1 cellular context compared by ENCODE assay signal in the genomic region with DNA sequence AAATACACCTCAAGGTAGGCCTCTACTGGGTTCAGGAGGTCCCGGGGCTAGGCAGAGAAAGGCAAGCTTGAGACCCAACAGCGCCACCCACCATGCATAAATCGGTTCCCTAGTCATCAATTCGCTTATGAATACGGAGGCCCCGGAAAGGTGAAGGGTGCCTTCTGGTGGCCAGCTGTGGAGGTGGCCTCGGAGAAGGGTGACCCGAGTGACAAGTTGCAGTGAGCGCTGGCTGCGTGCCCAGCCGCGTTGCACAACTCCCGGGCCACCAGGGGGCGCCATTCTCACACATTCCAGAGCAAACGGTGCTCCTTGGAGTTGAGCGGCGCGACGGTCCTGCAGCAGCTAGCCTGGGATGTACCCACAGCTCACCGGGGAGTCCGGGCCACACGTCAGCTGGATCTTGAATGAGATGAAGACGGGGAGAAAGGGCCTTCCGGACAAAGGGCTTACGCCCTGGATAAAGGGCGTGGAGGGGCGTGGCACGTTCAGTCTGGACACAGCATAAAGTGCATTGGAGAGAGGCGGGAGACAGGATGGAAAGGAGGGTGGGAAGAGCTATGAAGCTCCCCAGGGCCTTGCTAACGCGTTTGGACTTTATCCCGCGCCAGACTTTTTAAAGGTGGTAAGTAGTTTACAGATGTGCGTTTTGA.
TF ChIP-seq lines count a peak whose summit lies in the region.

No MANE protein-coding gene starts in this region.

TF ChIP-seq in K562, 482 proteins besides CTCF, POLR2A, EP300 and RAD21 (continues in another document):
- TF ChIP-seq NFRKB (IDR thresholded peaks at IDR 0.05; ENCODE audit: low read depth) (no peak), SREBF1 (IDR thresholded peaks at IDR 0.05; ENCODE audit: borderline replicate concordance, low read depth, low read length) (no peak), NCOA4 (IDR thresholded peaks at IDR 0.05; ENCODE audit: partially characterized antibody) (no peak), ZNF75A (CRISPR knock-in tag; IDR thresholded peaks at IDR 0.05) (no peak), ZNF583 (CRISPR knock-in tag; IDR thresholded peaks at IDR 0.05) (no peak), GATAD2B (IDR thresholded peaks at IDR 0.05; ENCODE audit: borderline replicate concordance) (no peak), ZNF253 (CRISPR knock-in tag; conservative IDR thresholded peaks at IDR 0.05) (no peak), LARP7 (IDR thresholded peaks at IDR 0.05) (no peak), FIP1L1 (IDR thresholded peaks at IDR 0.05; ENCODE audit: low read depth, low read length, poor library complexity, severe bottlenecking) (no peak), FOXK1 (CRISPR knock-in tag; IDR thresholded peaks at IDR 0.05; ENCODE audit: borderline replicate concordance) (no peak), MAZ (CRISPR knock-in tag; conservative IDR thresholded peaks at IDR 0.05 in 1 of 2, IDR thresholded peaks at IDR 0.05 in 1 of 2) (peak; percentile 71 to 81), MTA1 (IDR thresholded peaks at IDR 0.05; ENCODE audit: borderline replicate concordance) (peak; percentile 13; the same call in 1 of the 2 replicates), FOXM1 (IDR thresholded peaks at IDR 0.05; ENCODE audit: low read depth) (no peak), FOXM1 (CRISPR knock-in tag; IDR thresholded peaks at IDR 0.05; ENCODE audit: low read depth) (no peak), SRF (CRISPR knock-in tag; IDR thresholded peaks at IDR 0.05) (peak in 1 of 2 experiments; percentile 53; a peak in 1 of 4 replicates), ARHGAP35 (IDR thresholded peaks at IDR 0.05; ENCODE audit: partially characterized antibody) (no peak), ZNF354B (CRISPR knock-in tag; IDR thresholded peaks at IDR 0.05) (no peak), TEAD1 (CRISPR knock-in tag; IDR thresholded peaks at IDR 0.05) (peak; percentile 96 to 100), PTRF (tag; IDR thresholded peaks at IDR 0.05) (no peak), CREBBP (IDR thresholded peaks at IDR 0.05; ENCODE audit: low read depth, low read length) (no peak), MBD2 (IDR thresholded peaks at IDR 0.05; ENCODE audit: borderline replicate concordance, low read depth) (no peak), KAT7 (CRISPR knock-in tag; IDR thresholded peaks at IDR 0.05; ENCODE audit: borderline replicate concordance) (no peak), SLC30A9 (CRISPR knock-in tag; IDR thresholded peaks at IDR 0.05) (no peak), RBM15 (IDR thresholded peaks at IDR 0.05; ENCODE audit: insufficient read depth, low read length) (no peak), ELF4 (CRISPR knock-in tag; IDR thresholded peaks at IDR 0.05) (no peak), ZNF408 (CRISPR knock-in tag; IDR thresholded peaks at IDR 0.05; ENCODE audit: low read depth) (no peak), MXI1 (IDR thresholded peaks at IDR 0.05; ENCODE audit: low read depth, low read length) (no peak), EGR1 (conservative IDR thresholded peaks at IDR 0.05) (no peak), BACH1 (tag; IDR thresholded peaks at IDR 0.05) (no peak), ATF1 (CRISPR knock-in tag; IDR thresholded peaks at IDR 0.05) (no peak), ATF1 (tag; IDR thresholded peaks at IDR 0.05) (peak; percentile 79), SRSF7 (optimal IDR thresholded peaks at IDR 0.05; ENCODE audit: low read depth, low read length) (no peak), FOS (IDR thresholded peaks at IDR 0.05; ENCODE audit: extremely low read depth, insufficient read length) (no peak), DIDO1 (tag; IDR thresholded peaks at IDR 0.05; ENCODE audit: low read depth) (no peak)
- TF ChIP-seq, protein P1, sequence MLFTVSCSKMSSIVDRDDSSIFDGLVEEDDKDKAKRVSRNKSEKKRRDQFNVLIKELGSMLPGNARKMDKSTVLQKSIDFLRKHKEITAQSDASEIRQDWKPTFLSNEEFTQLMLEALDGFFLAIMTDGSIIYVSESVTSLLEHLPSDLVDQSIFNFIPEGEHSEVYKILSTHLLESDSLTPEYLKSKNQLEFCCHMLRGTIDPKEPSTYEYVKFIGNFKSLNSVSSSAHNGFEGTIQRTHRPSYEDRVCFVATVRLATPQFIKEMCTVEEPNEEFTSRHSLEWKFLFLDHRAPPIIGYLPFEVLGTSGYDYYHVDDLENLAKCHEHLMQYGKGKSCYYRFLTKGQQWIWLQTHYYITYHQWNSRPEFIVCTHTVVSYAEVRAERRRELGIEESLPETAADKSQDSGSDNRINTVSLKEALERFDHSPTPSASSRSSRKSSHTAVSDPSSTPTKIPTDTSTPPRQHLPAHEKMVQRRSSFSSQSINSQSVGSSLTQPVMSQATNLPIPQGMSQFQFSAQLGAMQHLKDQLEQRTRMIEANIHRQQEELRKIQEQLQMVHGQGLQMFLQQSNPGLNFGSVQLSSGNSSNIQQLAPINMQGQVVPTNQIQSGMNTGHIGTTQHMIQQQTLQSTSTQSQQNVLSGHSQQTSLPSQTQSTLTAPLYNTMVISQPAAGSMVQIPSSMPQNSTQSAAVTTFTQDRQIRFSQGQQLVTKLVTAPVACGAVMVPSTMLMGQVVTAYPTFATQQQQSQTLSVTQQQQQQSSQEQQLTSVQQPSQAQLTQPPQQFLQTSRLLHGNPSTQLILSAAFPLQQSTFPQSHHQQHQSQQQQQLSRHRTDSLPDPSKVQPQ (CRISPR knock-in tag; IDR thresholded peaks at IDR 0.05; ENCODE audit: borderline replicate concordance): no peak
- TF ChIP-seq, protein P2, sequence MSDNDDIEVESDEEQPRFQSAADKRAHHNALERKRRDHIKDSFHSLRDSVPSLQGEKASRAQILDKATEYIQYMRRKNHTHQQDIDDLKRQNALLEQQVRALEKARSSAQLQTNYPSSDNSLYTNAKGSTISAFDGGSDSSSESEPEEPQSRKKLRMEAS (CRISPR knock-in tag; IDR thresholded peaks at IDR 0.05): peak; percentile 78
- TF ChIP-seq, protein P3, sequence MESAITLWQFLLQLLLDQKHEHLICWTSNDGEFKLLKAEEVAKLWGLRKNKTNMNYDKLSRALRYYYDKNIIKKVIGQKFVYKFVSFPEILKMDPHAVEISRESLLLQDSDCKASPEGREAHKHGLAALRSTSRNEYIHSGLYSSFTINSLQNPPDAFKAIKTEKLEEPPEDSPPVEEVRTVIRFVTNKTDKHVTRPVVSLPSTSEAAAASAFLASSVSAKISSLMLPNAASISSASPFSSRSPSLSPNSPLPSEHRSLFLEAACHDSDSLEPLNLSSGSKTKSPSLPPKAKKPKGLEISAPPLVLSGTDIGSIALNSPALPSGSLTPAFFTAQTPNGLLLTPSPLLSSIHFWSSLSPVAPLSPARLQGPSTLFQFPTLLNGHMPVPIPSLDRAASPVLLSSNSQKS (CRISPR knock-in tag; IDR thresholded peaks at IDR 0.05): no peak
- TF ChIP-seq, protein P4, sequence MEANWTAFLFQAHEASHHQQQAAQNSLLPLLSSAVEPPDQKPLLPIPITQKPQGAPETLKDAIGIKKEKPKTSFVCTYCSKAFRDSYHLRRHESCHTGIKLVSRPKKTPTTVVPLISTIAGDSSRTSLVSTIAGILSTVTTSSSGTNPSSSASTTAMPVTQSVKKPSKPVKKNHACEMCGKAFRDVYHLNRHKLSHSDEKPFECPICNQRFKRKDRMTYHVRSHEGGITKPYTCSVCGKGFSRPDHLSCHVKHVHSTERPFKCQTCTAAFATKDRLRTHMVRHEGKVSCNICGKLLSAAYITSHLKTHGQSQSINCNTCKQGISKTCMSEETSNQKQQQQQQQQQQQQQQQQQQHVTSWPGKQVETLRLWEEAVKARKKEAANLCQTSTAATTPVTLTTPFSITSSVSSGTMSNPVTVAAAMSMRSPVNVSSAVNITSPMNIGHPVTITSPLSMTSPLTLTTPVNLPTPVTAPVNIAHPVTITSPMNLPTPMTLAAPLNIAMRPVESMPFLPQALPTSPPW (CRISPR knock-in tag; IDR thresholded peaks at IDR 0.05): peak; percentile 53
- TF ChIP-seq, protein P5, sequence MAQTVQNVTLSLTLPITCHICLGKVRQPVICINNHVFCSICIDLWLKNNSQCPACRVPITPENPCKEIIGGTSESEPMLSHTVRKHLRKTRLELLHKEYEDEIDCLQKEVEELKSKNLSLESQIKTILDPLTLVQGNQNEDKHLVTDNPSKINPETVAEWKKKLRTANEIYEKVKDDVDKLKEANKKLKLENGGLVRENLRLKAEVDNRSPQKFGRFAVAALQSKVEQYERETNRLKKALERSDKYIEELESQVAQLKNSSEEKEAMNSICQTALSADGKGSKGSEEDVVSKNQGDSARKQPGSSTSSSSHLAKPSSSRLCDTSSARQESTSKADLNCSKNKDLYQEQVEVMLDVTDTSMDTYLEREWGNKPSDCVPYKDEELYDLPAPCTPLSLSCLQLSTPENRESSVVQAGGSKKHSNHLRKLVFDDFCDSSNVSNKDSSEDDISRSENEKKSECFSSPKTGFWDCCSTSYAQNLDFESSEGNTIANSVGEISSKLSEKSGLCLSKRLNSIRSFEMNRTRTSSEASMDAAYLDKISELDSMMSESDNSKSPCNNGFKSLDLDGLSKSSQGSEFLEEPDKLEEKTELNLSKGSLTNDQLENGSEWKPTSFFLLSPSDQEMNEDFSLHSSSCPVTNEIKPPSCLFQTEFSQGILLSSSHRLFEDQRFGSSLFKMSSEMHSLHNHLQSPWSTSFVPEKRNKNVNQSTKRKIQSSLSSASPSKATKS (CRISPR knock-in tag; IDR thresholded peaks at IDR 0.05): no peak
- TF ChIP-seq, protein P6, sequence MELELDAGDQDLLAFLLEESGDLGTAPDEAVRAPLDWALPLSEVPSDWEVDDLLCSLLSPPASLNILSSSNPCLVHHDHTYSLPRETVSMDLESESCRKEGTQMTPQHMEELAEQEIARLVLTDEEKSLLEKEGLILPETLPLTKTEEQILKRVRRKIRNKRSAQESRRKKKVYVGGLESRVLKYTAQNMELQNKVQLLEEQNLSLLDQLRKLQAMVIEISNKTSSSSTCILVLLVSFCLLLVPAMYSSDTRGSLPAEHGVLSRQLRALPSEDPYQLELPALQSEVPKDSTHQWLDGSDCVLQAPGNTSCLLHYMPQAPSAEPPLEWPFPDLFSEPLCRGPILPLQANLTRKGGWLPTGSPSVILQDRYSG (tag; conservative IDR thresholded peaks at IDR 0.05; ENCODE audit: low read depth): no peak
- TF ChIP-seq, protein P7, sequence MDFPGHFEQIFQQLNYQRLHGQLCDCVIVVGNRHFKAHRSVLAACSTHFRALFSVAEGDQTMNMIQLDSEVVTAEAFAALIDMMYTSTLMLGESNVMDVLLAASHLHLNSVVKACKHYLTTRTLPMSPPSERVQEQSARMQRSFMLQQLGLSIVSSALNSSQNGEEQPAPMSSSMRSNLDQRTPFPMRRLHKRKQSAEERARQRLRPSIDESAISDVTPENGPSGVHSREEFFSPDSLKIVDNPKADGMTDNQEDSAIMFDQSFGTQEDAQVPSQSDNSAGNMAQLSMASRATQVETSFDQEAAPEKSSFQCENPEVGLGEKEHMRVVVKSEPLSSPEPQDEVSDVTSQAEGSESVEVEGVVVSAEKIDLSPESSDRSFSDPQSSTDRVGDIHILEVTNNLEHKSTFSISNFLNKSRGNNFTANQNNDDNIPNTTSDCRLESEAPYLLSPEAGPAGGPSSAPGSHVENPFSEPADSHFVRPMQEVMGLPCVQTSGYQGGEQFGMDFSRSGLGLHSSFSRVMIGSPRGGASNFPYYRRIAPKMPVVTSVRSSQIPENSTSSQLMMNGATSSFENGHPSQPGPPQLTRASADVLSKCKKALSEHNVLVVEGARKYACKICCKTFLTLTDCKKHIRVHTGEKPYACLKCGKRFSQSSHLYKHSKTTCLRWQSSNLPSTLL (IDR thresholded peaks at IDR 0.05): no peak
